ENCODE assay signal across 8 cellular contexts in the genomic region with DNA sequence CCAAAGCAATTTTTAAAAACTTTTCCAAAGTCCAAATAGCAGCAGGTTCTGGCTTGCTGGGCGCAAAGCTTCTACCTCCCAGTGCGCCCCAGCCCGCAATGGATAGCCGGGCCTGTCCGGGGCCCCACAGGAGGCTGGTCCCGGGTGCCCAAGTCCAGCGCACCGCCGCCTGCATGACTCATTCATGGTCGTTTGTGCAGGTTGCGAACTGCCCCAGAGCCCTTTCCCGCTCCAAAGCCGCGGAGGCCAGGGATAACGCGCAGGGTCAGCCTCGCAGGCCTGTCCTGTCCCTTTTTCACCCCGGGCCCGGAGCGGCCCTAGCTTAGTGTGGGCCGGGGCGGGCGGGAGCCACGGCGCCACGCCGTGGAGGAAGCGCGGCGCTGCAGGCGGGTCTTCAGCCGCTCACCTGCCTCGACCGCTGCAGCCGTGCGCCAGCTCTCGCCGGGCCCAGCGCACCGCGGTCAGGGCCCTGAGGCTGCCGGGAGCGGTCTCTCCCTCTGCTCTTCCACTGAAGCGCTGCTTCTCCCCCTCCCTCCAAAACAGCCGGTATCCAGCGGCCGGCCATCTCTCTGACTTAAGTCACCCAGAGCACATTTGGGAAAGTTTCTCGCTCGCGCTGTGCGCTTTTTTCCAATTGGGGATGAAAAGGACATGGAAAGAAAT.
DNase-seq lines count a peak whose midpoint lies in the region; ATAC-seq and FAIRE-seq lines count a peak whose summit lies in the region.

No MANE protein-coding gene starts in this region.

- peak; percentile 77 for DNase-seq in AG08395 (ENCODE audit: low spot score)
- DNase-seq in GM18507 (ENCODE audit: extremely low spot score, insufficient read length, low read depth): peak; percentile 78
- peak; percentile 20 for DNase-seq in NCI-H345 treated with DMSO at 0.1 percent for 48 hours (lab: John Stamatoyannopoulos, UW; ENCODE audit: unreplicated experiment)
- peak; percentile 73 for DNase-seq in activated CD8-positive, alpha-beta memory T cell treated with anti-CD3 and anti-CD28 coated beads, Interleukin-2, amount 50 U/mL, for 4 hours
- DNase-seq in epidermal melanocyte (ENCODE audit: insufficient read length, low spot score): peak; percentile 60
- peak; percentile 73 for DNase-seq in midbrain (lab: John Stamatoyannopoulos, UW)
- DNase-seq in stimulated activated effector memory CD8-positive, alpha-beta T cell treated with anti-CD3 and anti-CD28 coated beads, Interleukin-12 subunit alpha, Interleukin-12 subunit beta, amount 100 ng/mL, for 72 hours (ENCODE audit: low spot score in 2 of 2): peak; percentile 65 to 84

- H3K9me3 Mint-ChIP-seq in stimulated activated effector memory CD8-positive, alpha-beta T cell treated with anti-CD3 and anti-CD28 coated beads, Interleukin-12 subunit alpha, Interleukin-12 subunit beta, amount 100 ng/mL, for 72 hours: no peaks in the 10 kb centered on the region

- peak overlapping the region; percentile 95 for H3K27ac Mint-ChIP-seq in stimulated activated effector memory CD8-positive, alpha-beta T cell treated with anti-CD3 and anti-CD28 coated beads, Interleukin-12 subunit alpha, Interleukin-12 subunit beta, amount 100 ng/mL, for 72 hours

- H3K36me3 Mint-ChIP-seq in stimulated activated effector memory CD8-positive, alpha-beta T cell treated with anti-CD3 and anti-CD28 coated beads, Interleukin-12 subunit alpha, Interleukin-12 subunit beta, amount 100 ng/mL, for 72 hours: peaks cover 56% of the 10 kb centered on the region

- FAIRE-seq in GM18507 (lab: Jason Lieb, UNC): peak; percentile 84

- peak; percentile 29 for ATAC-seq in HG02973 (IDR thresholded peaks at IDR 0.05; ENCODE audit: unreplicated experiment)
- ATAC-seq in stimulated activated effector memory CD8-positive, alpha-beta T cell treated with anti-CD3 and anti-CD28 coated beads, Interleukin-12 subunit alpha, Interleukin-12 subunit beta, amount 100 ng/mL, for 72 hours: peak; percentile 57

- peak overlapping the region; percentile 97 for H3K4me3 Mint-ChIP-seq in stimulated activated effector memory CD8-positive, alpha-beta T cell treated with anti-CD3 and anti-CD28 coated beads, Interleukin-12 subunit alpha, Interleukin-12 subunit beta, amount 100 ng/mL, for 72 hours

- peaks cover 41% of the 10 kb centered on the region for H3K4me1 Mint-ChIP-seq in stimulated activated effector memory CD8-positive, alpha-beta T cell treated with anti-CD3 and anti-CD28 coated beads, Interleukin-12 subunit alpha, Interleukin-12 subunit beta, amount 100 ng/mL, for 72 hours

Comparison
In these comparisons a context has a peak if more than half of its experiments do, and no peak if none do; other contexts are left out.
1. Peak in every context shown above with its lines: DNase-seq and ATAC-seq.
2. DNase-seq: peak in every context shown above with its lines; median percentile 78 in GM18507; 77 in AG08395; 74 in stimulated activated effector memory CD8-positive, alpha-beta T cell treated with anti-CD3 and anti-CD28 coated beads, Interleukin-12 subunit alpha, Interleukin-12 subunit beta, amount 100 ng/mL, for 72 hours; 73 in activated CD8-positive, alpha-beta memory T cell treated with anti-CD3 and anti-CD28 coated beads, Interleukin-2, amount 50 U/mL, for 4 hours; 73 in midbrain; 60 in epidermal melanocyte; 20 in NCI-H345 treated with DMSO at 0.1 percent for 48 hours.